Comparison of ENCODE assay signal across 16 cellular contexts in genomic region chrX:66918511-66918910, GRCh38.
DNase-seq lines count a peak whose midpoint lies in the region; ATAC-seq, FAIRE-seq and TF ChIP-seq lines count a peak whose summit lies in the region.
"Had no signal": no experiment of that assay in that cellular context is flagged by ENCODE, and none has a peak within 500 bp of the region (broad histone marks: within the 10 kb centered on the region; RNA-seq: fewer than 3 reads in every experiment).

No MANE protein-coding gene starts in this region.

- POLR2A ChIA-PET in HepG2 (lab: Yijun Ruan, JAX), result no interaction called here

- H3K27ac ChIP-seq in liver (ENCODE audit: low read depth in 1 of 2, low read length in 2 of 2), result no peak overlapping the region
- no peak overlapping the region for H3K27ac ChIP-seq in HepG2 (ENCODE audit: extremely low read length, insufficient read depth, low read length)
- H3K27ac ChIP-seq: BLaER1 treated with 17β-estradiol and CSF1 and Interleukin-3, amounts not matched to agents 10 nM and 100 nM; HL-60 had no signal

- ATAC-seq in HepG2 (no peak), left colon (peak; percentile 44), HG03045 (IDR thresholded peaks at IDR 0.05; ENCODE audit: unreplicated experiment) (no peak)
- ATAC-seq: GM12878 had no signal

- H3K27me3 ChIP-seq in liver (ENCODE audit: control insufficient read depth in 4 of 4, insufficient read depth in 4 of 4, low read length in 3 of 4), result no peaks in the 10 kb centered on the region
- H3K27me3 ChIP-seq in HepG2 (ENCODE audit: control insufficient read depth in 1 of 2, insufficient read depth in 2 of 2, low read length in 2 of 2), result no peaks in the 10 kb centered on the region

- in situ Hi-C loops in HepG2 (cut with HindIII; ENCODE audit: extremely low pct_ligation_motif_present, low pct_unique_long_range_greater_than_20kb), result no loop called here

- H3K27me3 Mint-ChIP-seq in nephron progenitor cell (ENCODE audit: low read depth, poor library complexity), result no peaks in the 10 kb centered on the region
- H3K27me3 Mint-ChIP-seq: CD4-positive, CD25-positive, alpha-beta regulatory T cell had no signal

- H3K9me3 ChIP-seq in liver (ENCODE audit: control insufficient read depth in 4 of 4, low read length in 3 of 4), result no peaks in the 10 kb centered on the region
- peaks cover 20% of the 10 kb centered on the region for H3K9me3 ChIP-seq in HepG2 (ENCODE audit: low read length)

- FAIRE-seq in HepG2 (lab: Jason Lieb, UNC) (no peak), D721Med (lab: Jason Lieb, UNC) (no peak)
- FAIRE-seq: GM12878, GM18507 had no signal

- peak in 1 of 2 donors; percentile 13 for TF ChIP-seq RAD21 in liver (IDR thresholded peaks at IDR 0.05)
- TF ChIP-seq RAD21 in HepG2 (CRISPR knock-in tag; IDR thresholded peaks at IDR 0.05), result no peak

- no peak for TF ChIP-seq POLR2A in HepG2 (IDR thresholded peaks at IDR 0.05; ENCODE audit: insufficient read depth in 1 of 2, low read depth in 2 of 2, low read length in 2 of 2)

- intact Hi-C loops in HepG2 (cut with micrococcal nuclease; ENCODE audit: unreplicated experiment), result no loop called here
- intact Hi-C loops in left colon (cut with DNase I, micrococcal nuclease), result no loop called here

- H3K9ac ChIP-seq in liver (ENCODE audit: low read depth in 1 of 2, low read length in 2 of 2) (no peak overlapping the region), HepG2 (ENCODE audit: insufficient read depth, low read depth, low read length) (no peak overlapping the region)
- H3K9ac ChIP-seq: BLaER1 treated with 17β-estradiol and CSF1 and Interleukin-3, amounts not matched to agents 10 nM and 100 nM had no signal

- H3K4me3 ChIP-seq in liver (ENCODE audit: low read depth in 1 of 3, low read length in 3 of 3) (no peak overlapping the region), HepG2 (replicated peaks in 1 of 3; ENCODE audit: insufficient read depth in 1 of 3, low read depth in 2 of 3, low read length in 3 of 3) (no peak overlapping the region)
- H3K4me3 ChIP-seq: BLaER1 treated with 17β-estradiol and CSF1 and Interleukin-3, amounts not matched to agents 10 nM and 100 nM; GM12878 had no signal

- H3K27ac Mint-ChIP-seq in nephron progenitor cell, result peak overlapping the region; percentile 37
- H3K27ac Mint-ChIP-seq: CD4-positive, CD25-positive, alpha-beta regulatory T cell; HFFc6 had no signal

- H3K4me1 ChIP-seq in liver (ENCODE audit: control insufficient read depth in 4 of 4, insufficient read depth in 4 of 4, low read length in 3 of 4), result no peaks in the 10 kb centered on the region
- H3K4me1 ChIP-seq in HepG2 (ENCODE audit: insufficient read depth, low read length), result no peaks in the 10 kb centered on the region

- H2AFZ ChIP-seq in HepG2 (ENCODE audit: low read length), result no peak overlapping the region

- CTCF ChIA-PET in HepG2 (lab: Yijun Ruan, JAX; ENCODE audit: low intra/inter-chr PET ratio, low total read pairs), result no interaction called here

- H3K36me3 ChIP-seq in liver (ENCODE audit: control insufficient read depth in 4 of 4, insufficient read depth in 3 of 4, low read depth in 1 of 4, low read length in 3 of 4) (no peaks in the 10 kb centered on the region), HepG2 (replicated peaks in 1 of 2; ENCODE audit: control insufficient read depth in 1 of 2, insufficient read depth in 2 of 2, low read length in 2 of 2) (no peaks in the 10 kb centered on the region)
- H3K36me3 ChIP-seq: BLaER1 treated with 17β-estradiol and CSF1 and Interleukin-3, amounts not matched to agents 10 nM and 100 nM had no signal

- no peak for TF ChIP-seq EP300 in HepG2 (IDR thresholded peaks at IDR 0.05; ENCODE audit: low read depth in 2 of 2, low read length in 2 of 2)
- TF ChIP-seq EP300 in HepG2 (CRISPR knock-in tag; IDR thresholded peaks at IDR 0.05; ENCODE audit: borderline replicate concordance), result no peak

- no peak overlapping the region for H3K4me3 Mint-ChIP-seq in nephron progenitor cell
- H3K4me3 Mint-ChIP-seq: CD4-positive, CD25-positive, alpha-beta regulatory T cell; HFFc6 had no signal

- no peak overlapping the region for H3K4me2 ChIP-seq in HepG2 (ENCODE audit: low read depth, low read length)
- H3K4me2 ChIP-seq: BLaER1 treated with 17β-estradiol and CSF1 and Interleukin-3, amounts not matched to agents 10 nM and 100 nM had no signal

- H3K79me2 ChIP-seq in HepG2 (ENCODE audit: insufficient read depth, low read length), result no peaks in the 10 kb centered on the region

- H4K20me1 ChIP-seq in HepG2 (ENCODE audit: insufficient read depth, low read length), result no peaks in the 10 kb centered on the region
- H4K20me1 ChIP-seq: BLaER1 treated with 17β-estradiol and CSF1 and Interleukin-3, amounts not matched to agents 10 nM and 100 nM had no signal

- no TSS peak for BruUV-seq in HepG2 (replicated peaks; lab: Mats Ljungman, UMichigan)

- 51% methylated on average over 1 of the region's 1 CpG for WGBS in liver
- WGBS in HepG2 (ENCODE audit: low lambda C conversion rate), result 0% methylated on average over 1 of the region's 1 CpG

- DNase-seq in HepG2 (ENCODE audit: low spot score) (no peak), left colon (no peak), nephron progenitor cell (no peak), D721Med (ENCODE audit: insufficient read length, low spot score) (no peak)
- DNase-seq in stimulated activated CD4-positive, alpha-beta T cell treated with anti-CD3 and anti-CD28 coated beads, Interleukin-4, amount 100 ng/mL, for 1 hour, result no peak
- DNase-seq: ACHN; CD4-positive, CD25-positive, alpha-beta regulatory T cell; DMS79; HCEC 1CT had no signal

- H3K36me3 Mint-ChIP-seq in nephron progenitor cell (ENCODE audit: low read depth), result no peaks in the 10 kb centered on the region
- H3K36me3 Mint-ChIP-seq: CD4-positive, CD25-positive, alpha-beta regulatory T cell had no signal

- peaks cover 9% of the 10 kb centered on the region for H3K4me1 Mint-ChIP-seq in nephron progenitor cell
- H3K4me1 Mint-ChIP-seq: CD4-positive, CD25-positive, alpha-beta regulatory T cell had no signal

- TF ChIP-seq CTCF in liver (IDR thresholded peaks at IDR 0.05; ENCODE audit: low read depth, low read length, missing input control) (no peak), HepG2 (CRISPR knock-in tag; IDR thresholded peaks at IDR 0.05) (no peak), nephron progenitor cell (IDR thresholded peaks at IDR 0.05) (no peak), D721Med (IDR thresholded peaks at IDR 0.05; ENCODE audit: insufficient read depth, missing control alignments) (no peak)

- H3K9me3 Mint-ChIP-seq in nephron progenitor cell, result peaks cover 38% of the 10 kb centered on the region

TF ChIP-seq in liver, 16 proteins besides CTCF, POLR2A, EP300 and RAD21:
- TF ChIP-seq HNF4G (IDR thresholded peaks at IDR 0.05), result no peak
- peak; percentile 58 to 62 for TF ChIP-seq HNF4A (conservative IDR thresholded peaks at IDR 0.05)
TF ChIP-seq in liver: peak in this region for 1.

TF ChIP-seq in HepG2, 621 proteins besides CTCF, POLR2A, EP300 and RAD21:
- no peak for TF ChIP-seq NFAT5 (CRISPR knock-in tag; IDR thresholded peaks at IDR 0.05)
